Comparison of ENCODE assay signal across 8 cellular contexts in genomic region chr3:100209948-100210776, GRCh38. TPM values are rescaled to one million over a fixed set of nuclear protein-coding genes. Genes with fewer than 3 reads are reported as not detected.
DNase-seq lines count a peak whose midpoint lies in the region; ATAC-seq and FAIRE-seq lines count a peak whose summit lies in the region.
"Had no signal": no experiment of that assay in that cellular context is flagged by ENCODE, and none has a peak within 500 bp of the region (broad histone marks: within the 10 kb centered on the region; RNA-seq: fewer than 3 reads in every experiment).

No MANE protein-coding gene starts in this region.

- peaks cover 14 to 19% of the 10 kb centered on the region in 2 donors for H3K4me1 Mint-ChIP-seq in immature natural killer cell

- peaks cover 0 to 2% (median 2%) of the 10 kb centered on the region in 3 donors for H3K27me3 Mint-ChIP-seq in immature natural killer cell (ENCODE audit: low read depth in 3 of 3)

- WGBS in aorta, 2 donors, result 50 to 53% methylated on average over 2 of the region's 2 CpGs

- no peaks in the 10 kb centered on the region for H3K9me3 Mint-ChIP-seq in immature natural killer cell

- H3K27ac Mint-ChIP-seq in immature natural killer cell, result peak overlapping the region; percentile 38 to 88 (median 68)

- H3K27ac ChIP-seq in aorta (ENCODE audit: low read depth in 1 of 2, low read length in 2 of 2), result peak overlapping the region in 1 of 2 donors; percentile 10

- H3K9me3 ChIP-seq in aorta (ENCODE audit: control insufficient read depth, low read length), result no peaks in the 10 kb centered on the region

- H3K36me3 ChIP-seq in aorta (ENCODE audit: control insufficient read depth in 1 of 2, insufficient read depth in 2 of 2, low read length in 1 of 2), result no peaks in the 10 kb centered on the region

- no peaks in the 10 kb centered on the region for H3K27me3 ChIP-seq in aorta (ENCODE audit: control insufficient read depth in 1 of 2, insufficient read depth in 2 of 2, low read length in 1 of 2)

- ATAC-seq in GM19035 (IDR thresholded peaks at IDR 0.05; ENCODE audit: unreplicated experiment) (peak; percentile 97), HG02798 (IDR thresholded peaks at IDR 0.05; ENCODE audit: poor library complexity, unreplicated experiment) (peak; percentile 97), aorta (ENCODE audit: low FRiP score) (peak; percentile 5)

- H3K36me3 Mint-ChIP-seq in immature natural killer cell, result no peaks in the 10 kb centered on the region

- DNase-seq in SW480 (ENCODE audit: low spot score) (peak; percentile 51), immature natural killer cell (peak in 2 of 3 donors; percentile 10 to 13), aorta (no peak), AG08396 (ENCODE audit: low spot score) (no peak), urothelium cell line (ENCODE audit: low spot score) (no peak)

- H3K4me3 ChIP-seq in aorta (ENCODE audit: low read length in 2 of 2), result no peak overlapping the region

- intact Hi-C loops in aorta (cut with DNase I), result loop anchor here in 1 of 2 donors (5.0 kb wide), 1 partner anchor 33 kb away; no protein-coding TSS in a partner anchor

- no peak for FAIRE-seq in urothelium cell line (lab: Jason Lieb, UNC)
- FAIRE-seq: TTC549 had no signal

- peak overlapping the region; percentile 3 to 58 (median 51) for H3K4me3 Mint-ChIP-seq in immature natural killer cell

- peaks cover 0 to 2% of the 10 kb centered on the region in 2 donors for H3K4me1 ChIP-seq in aorta (ENCODE audit: control insufficient read depth in 1 of 2, insufficient read depth in 2 of 2, low read length in 2 of 2)

RNA-seq across cellular contexts. Expression of gene TBC1D23, which starts 50.6 kb away (rescaled TPM):
- 10 to 100 TPM; 13.7 to 23.4 (median 14.0) TPM for polyA plus RNA-seq in immature natural killer cell
- total RNA-seq in aorta, result 10 to 100 TPM; 44.1 to 59.3 TPM
- 10 to 100 TPM; 19.5 to 22.5 TPM for polyA plus RNA-seq in aorta

Comparison
In these comparisons a context has a peak if more than half of its experiments do, and no peak if none do; other contexts are left out.
1. ATAC-seq: peak in every context shown above with its lines; median percentile 97 in GM19035; 97 in HG02798; 5 in aorta.
2. DNase-seq: peak in SW480 (single experiment) and immature natural killer cell (2 of 3); none in aorta (0 of 2), AG08396 (single experiment) and urothelium cell line (single experiment).